Comparison of ENCODE assay signal across 19 cellular contexts in genomic region chr6:165646484-165646883, GRCh38. TPM values are rescaled to one million over a fixed set of nuclear protein-coding genes. Genes with fewer than 3 reads are reported as not detected.
A peak's percentile ranks its signal among the peaks of the same experiment; 100 is the strongest.
DNase-seq lines count a peak whose midpoint lies in the region; ATAC-seq lines count a peak whose summit lies in the region.
"Had no signal": no experiment of that assay in that cellular context is flagged by ENCODE, and none has a peak within 500 bp of the region (broad histone marks: within the 10 kb centered on the region; RNA-seq: fewer than 3 reads in every experiment).

No MANE protein-coding gene starts in this region.

- no CpG with 5 or more reads among the region's 10 CpGs for WGBS in neuronal stem cell (ENCODE audit: extremely low coverage in 2 of 2, insufficient read length in 2 of 2, insufficient replicate concordance in 1 of 2), 2 donors

- H3K14ac ChIP-seq in neuronal stem cell (ENCODE audit: low read length): no peak overlapping the region

- no peak overlapping the region for H4K8ac ChIP-seq in neuronal stem cell (ENCODE audit: low read depth, low read length)

- no peak overlapping the region for H3K23ac ChIP-seq in neuronal stem cell (ENCODE audit: low read depth, low read length, poor library complexity)

- peaks cover 2 to 19% of the 10 kb centered on the region in 2 donors for H3K36me3 ChIP-seq in neuronal stem cell (replicated peaks in 1 of 2; ENCODE audit: control insufficient read depth in 2 of 2, insufficient read depth in 2 of 2, low read length in 2 of 2)
- H3K36me3 ChIP-seq: SJSA1 had no signal

- H3K9ac ChIP-seq in neuronal stem cell (ENCODE audit: low read depth, low read length, poor library complexity): no peak overlapping the region
- H3K9ac ChIP-seq: GM23248 had no signal

- no peak overlapping the region for H2BK5ac ChIP-seq in neuronal stem cell (ENCODE audit: low read length)

- no peak overlapping the region for H4K91ac ChIP-seq in neuronal stem cell (ENCODE audit: low read depth, low read length, poor library complexity)

- peaks cover 0 to 1% of the 10 kb centered on the region in 2 donors for H3K4me1 ChIP-seq in neuronal stem cell (ENCODE audit: control insufficient read depth in 2 of 2, insufficient read depth in 1 of 2, low read depth in 1 of 2, low read length in 2 of 2)
- H3K4me1 ChIP-seq: Caco-2, SJSA1 had no signal

- H3K18ac ChIP-seq in neuronal stem cell (ENCODE audit: low read length): peak overlapping the region; percentile 5

- no peak overlapping the region for H2BK120ac ChIP-seq in neuronal stem cell (ENCODE audit: low read depth, low read length)

- ATAC-seq in GM19328 (IDR thresholded peaks at IDR 0.05; ENCODE audit: unreplicated experiment): no peak
- no peak for ATAC-seq in HG02885 (IDR thresholded peaks at IDR 0.05; ENCODE audit: poor library complexity, unreplicated experiment)

- H3K27ac ChIP-seq in neuronal stem cell (replicated peaks; ENCODE audit: low read length): no peak overlapping the region
- H3K27ac ChIP-seq: GM23248, SJSA1 had no signal

- H3K4ac ChIP-seq in neuronal stem cell (ENCODE audit: low read length): no peak overlapping the region

- H2BK12ac ChIP-seq in neuronal stem cell (ENCODE audit: low read length): no peak overlapping the region

- no peak overlapping the region for H2AFZ ChIP-seq in neuronal stem cell (ENCODE audit: low read length)
- H2AFZ ChIP-seq: GM23248 had no signal

- H2BK15ac ChIP-seq in neuronal stem cell (ENCODE audit: low read length): no peak overlapping the region

- H3K79me1 ChIP-seq in neuronal stem cell (ENCODE audit: low read depth, low read length): peaks cover 4% of the 10 kb centered on the region

- peak; percentile 52 for DNase-seq in DMS153 (lab: John Stamatoyannopoulos, UW)
- DNase-seq in NCI-H1092 treated with DMSO at 0.1 percent for 48 hours (lab: John Stamatoyannopoulos, UW): peak; percentile 58
- peak; percentile 61 for DNase-seq in NCI-H510A treated with DMSO at 0.1 percent for 48 hours (lab: John Stamatoyannopoulos, UW)
- no peak for DNase-seq in neuronal stem cell (ENCODE audit: low spot score)
- DNase-seq in hypothalamus (lab: John Stamatoyannopoulos, UW): no peak
- DNase-seq: ACHN, AML-193, Caco-2, DMS79, GM23248, KBM-7, NCI-H1694, NCI-H526, OCI-M1, RPMI8226, T-helper 2 cell had no signal

- no peak overlapping the region for H2AK5ac ChIP-seq in neuronal stem cell (ENCODE audit: low read depth, low read length)

- H3K27me3 ChIP-seq in neuronal stem cell (ENCODE audit: control insufficient read depth in 3 of 3, insufficient read depth in 3 of 3, low read depth in 1 of 3, low read length in 3 of 3): no peaks in the 10 kb centered on the region
- H3K27me3 ChIP-seq: SJSA1 had no signal

- no peak overlapping the region for H3K4me2 ChIP-seq in neuronal stem cell (ENCODE audit: insufficient read depth, low read length, poor library complexity, severe bottlenecking)

- no peaks in the 10 kb centered on the region for H3K9me3 ChIP-seq in neuronal stem cell (replicated peaks in 1 of 2; ENCODE audit: control insufficient read depth in 2 of 2, insufficient read depth in 1 of 2, low read depth in 1 of 2, low read length in 2 of 2)
- H3K9me3 ChIP-seq: Caco-2, SJSA1 had no signal

- H3K4me3 ChIP-seq in neuronal stem cell (ENCODE audit: low read length in 2 of 2): no peak overlapping the region
- H3K4me3 ChIP-seq: GM23248, SJSA1 had no signal

RNA-seq across cellular contexts. Expression of gene PDE10A, which starts 16.6 kb away (rescaled TPM):
- 9.7 TPM for polyA plus RNA-seq in neuronal stem cell (2013, experiment 1 of 2)
- 9.7 TPM for polyA plus RNA-seq in neuronal stem cell (2013, experiment 2 of 2)

Comparison
In these comparisons a context has a peak if more than half of its experiments do, and no peak if none do; other contexts are left out.
1. DNase-seq: peak in DMS153 (single experiment), NCI-H1092 treated with DMSO at 0.1 percent for 48 hours (single experiment) and NCI-H510A treated with DMSO at 0.1 percent for 48 hours (single experiment); none in neuronal stem cell (single experiment) and hypothalamus (0 of 51).